In the genomic region with DNA sequence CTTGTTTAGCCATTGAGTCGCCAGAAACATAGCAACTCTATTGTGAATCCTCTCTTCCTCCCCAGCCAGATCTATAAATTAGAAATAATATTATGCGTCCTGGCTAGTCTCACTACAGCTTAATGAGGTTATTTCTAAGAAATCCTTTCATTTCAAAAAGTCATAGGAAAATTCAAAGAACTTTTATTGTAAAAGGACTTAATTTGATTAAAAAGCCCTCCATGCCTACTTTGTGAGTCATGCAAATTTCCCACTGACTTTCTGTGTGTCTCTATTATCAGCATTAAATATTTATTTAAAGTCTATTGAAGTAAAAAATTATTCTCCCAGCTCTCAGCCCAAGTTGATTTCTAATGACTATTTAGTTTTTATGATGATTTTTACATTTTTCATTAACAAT, we compare ENCODE assay signal across 19 cellular contexts.
DNase-seq lines count a peak whose midpoint lies in the region; ATAC-seq and TF ChIP-seq lines count a peak whose summit lies in the region.
"Had no signal": no experiment of that assay in that cellular context is flagged by ENCODE, and none has a peak within 500 bp of the region (broad histone marks: within the 10 kb centered on the region; RNA-seq: fewer than 3 reads in every experiment).

No MANE protein-coding gene starts in this region.

- H3K36me3 Mint-ChIP-seq in mesothelial cell of epicardium = no peaks in the 10 kb centered on the region
- H3K36me3 Mint-ChIP-seq: CD4-positive, alpha-beta memory T cell; IgD-negative memory B cell had no signal

- DNase-seq in ELR (ENCODE audit: low read depth) (peak; percentile 41), SJSA1 (ENCODE audit: low read depth in 1 of 2, low spot score in 2 of 2) (peak in 1 of 2 experiments; percentile 68), fibroblast of the aortic adventitia (ENCODE audit: low read depth) (peak; percentile 55), mesothelial cell of epicardium (ENCODE audit: low spot score in 2 of 2, unreplicated experiment in 2 of 2) (no peak), GM10266 (ENCODE audit: extremely low spot score) (no peak), HuH-7.5 (ENCODE audit: low spot score) (no peak)
- DNase-seq in stimulated activated naive CD8-positive, alpha-beta T cell treated with anti-CD3 and anti-CD28 coated beads, Interleukin-15, Interleukin-2, amounts not matched to agents 100 U/mL and 50 U/mL, for 24 hours = no peak
- DNase-seq in NK-92 treated with Interleukin-12 subunit alpha and Interleukin-12 subunit beta, amount 100 ng/mL, for 24 hours (lab: John Stamatoyannopoulos, UW) = no peak
- DNase-seq: BE2C; CD4-positive, alpha-beta memory T cell; GOT3; Kasumi-1; NCI-H1105 treated with DMSO at 0.1 percent for 48 hours; NCI-H1694 treated with DMSO at 0.1 percent for 48 hours; NCI-H2107; NCI-H446; PC-3 had no signal

- no peaks in the 10 kb centered on the region for H3K27me3 ChIP-seq in SJSA1 (replicated peaks)
- H3K27me3 ChIP-seq: BE2C had no signal

- H3K4me3 ChIP-seq in SJSA1 (no peak overlapping the region), fibroblast of the aortic adventitia (ENCODE audit: low read depth, low read length) (no peak overlapping the region)
- H3K4me3 ChIP-seq: GM12878 had no signal

- H3K36me3 ChIP-seq in SJSA1 = no peaks in the 10 kb centered on the region
- H3K36me3 ChIP-seq: BE2C had no signal

- TF ChIP-seq CTCF in fibroblast of the aortic adventitia (IDR thresholded peaks at IDR 0.05; ENCODE audit: insufficient read depth, low read length) = no peak
- TF ChIP-seq CTCF in mesothelial cell of epicardium (IDR thresholded peaks at IDR 0.05; ENCODE audit: unreplicated experiment) = no peak
- TF ChIP-seq CTCF in GM10266 (IDR thresholded peaks at IDR 0.05; ENCODE audit: control insufficient read depth, insufficient read depth, low read depth, missing control alignments) = no peak

- no peaks in the 10 kb centered on the region for H3K27me3 Mint-ChIP-seq in mesothelial cell of epicardium (ENCODE audit: low read depth)

- no peaks in the 10 kb centered on the region; the same call in 1 of the 2 replicates for H3K9me3 ChIP-seq in SJSA1 (replicated peaks)
- H3K9me3 ChIP-seq: BE2C had no signal

- peak overlapping the region; percentile 68 for H3K27ac Mint-ChIP-seq in mesothelial cell of epicardium
- H3K27ac Mint-ChIP-seq: CD4-positive, alpha-beta memory T cell; IgD-negative memory B cell had no signal

- H3K9me3 Mint-ChIP-seq in mesothelial cell of epicardium = peaks cover 10% of the 10 kb centered on the region

- H3K4me3 Mint-ChIP-seq in mesothelial cell of epicardium = no peak overlapping the region
- H3K4me3 Mint-ChIP-seq: CD4-positive, alpha-beta memory T cell; IgD-negative memory B cell had no signal

- H3K27ac ChIP-seq in SJSA1 = peak overlapping the region; percentile 72

- ATAC-seq in stimulated activated naive CD8-positive, alpha-beta T cell treated with anti-CD3 and anti-CD28 coated beads, Interleukin-15, Interleukin-2, amounts not matched to agents 100 U/mL and 50 U/mL, for 24 hours = no peak
- ATAC-seq: GM12878, PC-3 had no signal

- H3K4me1 Mint-ChIP-seq in mesothelial cell of epicardium = peaks cover 13% of the 10 kb centered on the region
- H3K4me1 Mint-ChIP-seq: IgD-negative memory B cell had no signal

- H3K4me1 ChIP-seq in SJSA1 (replicated peaks) = peaks cover 16% of the 10 kb centered on the region
- H3K4me1 ChIP-seq: BE2C had no signal

Comparison
In these comparisons a context has a peak if more than half of its experiments do, and no peak if none do; other contexts are left out.
1. DNase-seq: peak in ELR (single experiment) and fibroblast of the aortic adventitia (single experiment); none in mesothelial cell of epicardium (0 of 2), stimulated activated naive CD8-positive, alpha-beta T cell treated with anti-CD3 and anti-CD28 coated beads, Interleukin-15, Interleukin-2, amounts not matched to agents 100 U/mL and 50 U/mL, for 24 hours (single experiment), GM10266 (single experiment), HuH-7.5 (single experiment) and NK-92 treated with Interleukin-12 subunit alpha and Interleukin-12 subunit beta, amount 100 ng/mL, for 24 hours (single experiment).